In genomic region chr12:14365294-14366210, GRCh38 we compare ENCODE assay signal across 8 cellular contexts. TPM values are rescaled to one million over a fixed set of nuclear protein-coding genes. Genes with fewer than 3 reads are reported as not detected.
DNase-seq lines count a peak whose midpoint lies in the region; ATAC-seq and FAIRE-seq lines count a peak whose summit lies in the region.

Gene ATF7IP, plus strand, starts transcription at chr12:14365682. Its CDS starts 58,234 bp downstream, at chr12:14423916.

- FAIRE-seq in RCC 7860 (lab: Jason Lieb, UNC), result peak; percentile 90

- peaks cover 23 to 30% of the 10 kb centered on the region in 2 donors for H3K36me3 Mint-ChIP-seq in naive B cell
- peaks cover 19% of the 10 kb centered on the region for H3K36me3 Mint-ChIP-seq in stimulated activated memory B cell treated with anti-CD40 and anti-IgM and Interleukin-4, amounts not matched to agents 10 μg/mL and 1 μg/mL and 100 μg/mL, for 72 hours

- DNase-seq in DMS53 treated with DMSO at 0.1 percent for 48 hours (lab: John Stamatoyannopoulos, UW; ENCODE audit: unreplicated experiment), result peak; percentile 100
- DNase-seq in KBM-7, result peak; percentile 100
- DNase-seq in RCC 7860 (ENCODE audit: low spot score), result peak; percentile 93
- peak; percentile 86 to 88 for DNase-seq in activated T-helper 1 cell treated with anti-CD3 and anti-CD28 coated beads, Interleukin-2, amount 50 U/mL, for 16 hours (ENCODE audit: low read depth in 1 of 2, low spot score in 1 of 2)
- peak; percentile 98 for DNase-seq in fibroblast of gingiva (ENCODE audit: low read depth)
- DNase-seq in naive B cell, result peak; percentile 97

- in situ Hi-C loops in KBM-7 (cut with MboI; ENCODE audit: low pct_unique_long_range_greater_than_20kb, low sequenced_read_pairs), result no loop called here

- peak within 1 kb of the TSS; percentile 74 to 98 (median 92) for H3K4me3 Mint-ChIP-seq in naive B cell
- H3K4me3 Mint-ChIP-seq in stimulated activated memory B cell treated with anti-CD40 and anti-IgM and Interleukin-4, amounts not matched to agents 10 μg/mL and 1 μg/mL and 100 μg/mL, for 72 hours, result peak within 1 kb of the TSS; percentile 83

- peak within 1 kb of the TSS; percentile 86 to 98 (median 94) for H3K27ac Mint-ChIP-seq in naive B cell
- peak within 1 kb of the TSS; percentile 90 for H3K27ac Mint-ChIP-seq in stimulated activated memory B cell treated with anti-CD40 and anti-IgM and Interleukin-4, amounts not matched to agents 10 μg/mL and 1 μg/mL and 100 μg/mL, for 72 hours

- ATAC-seq in GM21619 (IDR thresholded peaks at IDR 0.05; ENCODE audit: unreplicated experiment), result peak; percentile 58
- ATAC-seq in naive B cell (ENCODE audit: low read depth in 2 of 2), result peak; percentile 65 to 67
- peak; percentile 95 for ATAC-seq in stimulated activated memory B cell treated with anti-CD40 and anti-IgM and Interleukin-4, amounts not matched to agents 10 μg/mL and 1 μg/mL and 100 μg/mL, for 72 hours

- H3K27me3 Mint-ChIP-seq in naive B cell, result no peaks in the 10 kb centered on the region
- no peaks in the 10 kb centered on the region for H3K27me3 Mint-ChIP-seq in stimulated activated memory B cell treated with anti-CD40 and anti-IgM and Interleukin-4, amounts not matched to agents 10 μg/mL and 1 μg/mL and 100 μg/mL, for 72 hours

- H3K9me3 Mint-ChIP-seq in naive B cell, result peaks cover 0 to 46% (median 26%) of the 10 kb centered on the region in 7 donors
- H3K9me3 Mint-ChIP-seq in stimulated activated memory B cell treated with anti-CD40 and anti-IgM and Interleukin-4, amounts not matched to agents 10 μg/mL and 1 μg/mL and 100 μg/mL, for 72 hours, result peaks cover 6% of the 10 kb centered on the region

- H3K4me1 Mint-ChIP-seq in naive B cell, result peaks cover 26 to 49% (median 46%) of the 10 kb centered on the region in 3 donors
- peaks cover 26% of the 10 kb centered on the region for H3K4me1 Mint-ChIP-seq in stimulated activated memory B cell treated with anti-CD40 and anti-IgM and Interleukin-4, amounts not matched to agents 10 μg/mL and 1 μg/mL and 100 μg/mL, for 72 hours

RNA-seq across cellular contexts. Expression of gene ATF7IP, which starts in this region (rescaled TPM):
- polyA plus RNA-seq in naive B cell (ENCODE audit: low read depth in 6 of 6), result 100 to 1,000 TPM; 192 to 410 (median 247) TPM

Comparison
In these comparisons a context has a peak if more than half of its experiments do, and no peak if none do; other contexts are left out.
1. Peak in every context shown above with its lines: DNase-seq and ATAC-seq.